ENCODE assay signal across 18 cellular contexts in genomic region chr1:117000142-117000541, GRCh38. TPM values are rescaled to one million over a fixed set of nuclear protein-coding genes. Genes with fewer than 3 reads are reported as not detected.
DNase-seq lines count a peak whose midpoint lies in the region; ATAC-seq, FAIRE-seq and TF ChIP-seq lines count a peak whose summit lies in the region.
"Had no signal": no experiment of that assay in that cellular context is flagged by ENCODE, and none has a peak within 500 bp of the region (broad histone marks: within the 10 kb centered on the region; RNA-seq: fewer than 3 reads in every experiment).

No MANE protein-coding gene starts in this region.

- no peaks in the 10 kb centered on the region for H3K9me3 Mint-ChIP-seq in stimulated activated naive CD8-positive, alpha-beta T cell treated with anti-CD3 and anti-CD28 coated beads, Interleukin-15, Interleukin-2, amounts not matched to agents 100 ng/mL and 50 ng/mL, for 24 hours
- peaks cover 5 to 7% of the 10 kb centered on the region in 2 donors for H3K9me3 Mint-ChIP-seq in stimulated activated naive CD8-positive, alpha-beta T cell treated with anti-CD3 and anti-CD28 coated beads, Interleukin-15, amount 100 ng/mL, for 72 hours

- H2AFZ ChIP-seq in smooth muscle cell (ENCODE audit: low read depth): no peak overlapping the region

- FAIRE-seq in GM19239 (lab: Jason Lieb, UNC): peak; percentile 49
- peak; percentile 50 for FAIRE-seq in bronchial epithelial cell (lab: Jason Lieb, UNC)
- FAIRE-seq: HTR-8/SVneo had no signal

- no peak for ATAC-seq in stimulated activated naive CD8-positive, alpha-beta T cell treated with anti-CD3 and anti-CD28 coated beads, Interleukin-15, amount 100 ng/mL, for 72 hours
- ATAC-seq in HG03025 (IDR thresholded peaks at IDR 0.05; ENCODE audit: low FRiP score, unreplicated experiment): no peak
- no peak for ATAC-seq in gastrocnemius medialis
- no peak for ATAC-seq in GM19467 (IDR thresholded peaks at IDR 0.05; ENCODE audit: unreplicated experiment)

- no peaks in the 10 kb centered on the region for H3K27me3 Mint-ChIP-seq in stimulated activated naive CD8-positive, alpha-beta T cell treated with anti-CD3 and anti-CD28 coated beads, Interleukin-15, Interleukin-2, amounts not matched to agents 100 ng/mL and 50 ng/mL, for 24 hours
- H3K27me3 Mint-ChIP-seq in stimulated activated naive CD8-positive, alpha-beta T cell treated with anti-CD3 and anti-CD28 coated beads, Interleukin-15, amount 100 ng/mL, for 72 hours: no peaks in the 10 kb centered on the region
- H3K27me3 Mint-ChIP-seq: IgD-negative memory B cell had no signal

- no peak overlapping the region for H3K4me2 ChIP-seq in smooth muscle cell

- H3K27ac ChIP-seq in smooth muscle cell (ENCODE audit: low read depth) (no peak overlapping the region), gastrocnemius medialis (no peak overlapping the region)

- no peaks in the 10 kb centered on the region for H3K36me3 ChIP-seq in bronchial epithelial cell (ENCODE audit: control insufficient read depth, insufficient read depth, low read length)
- no peaks in the 10 kb centered on the region for H3K36me3 ChIP-seq in smooth muscle cell (ENCODE audit: low read depth)
- no peaks in the 10 kb centered on the region for H3K36me3 ChIP-seq in gastrocnemius medialis
- H3K36me3 ChIP-seq: HAP-1 had no signal

- TF ChIP-seq CTCF in bronchial epithelial cell (IDR thresholded peaks at IDR 0.05; ENCODE audit: insufficient read depth, low read length, severe bottlenecking) (no peak), smooth muscle cell (IDR thresholded peaks at IDR 0.05; ENCODE audit: borderline replicate concordance, insufficient read depth, poor library complexity, severe bottlenecking) (no peak), gastrocnemius medialis (IDR thresholded peaks at IDR 0.05 in 4 of 5, conservative IDR thresholded peaks at IDR 0.05 in 1 of 5) (no peak)

- in situ Hi-C loops in gastrocnemius medialis (cut with MboI; ENCODE audit: low sequenced_read_pairs in 4 of 4): no loop called here

- no peak for TF ChIP-seq POLR2A in gastrocnemius medialis (IDR thresholded peaks at IDR 0.05)

- no peaks in the 10 kb centered on the region for H3F3A ChIP-seq in smooth muscle cell (ENCODE audit: low read depth)

- H3K27me3 ChIP-seq in bronchial epithelial cell (ENCODE audit: control insufficient read depth, insufficient read depth, low read length) (no peaks in the 10 kb centered on the region), smooth muscle cell (ENCODE audit: low read depth) (no peaks in the 10 kb centered on the region), gastrocnemius medialis (no peaks in the 10 kb centered on the region)

- no peak for DNase-seq in stimulated activated naive CD8-positive, alpha-beta T cell treated with anti-CD3 and anti-CD28 coated beads, Interleukin-15, amount 100 ng/mL, for 72 hours
- DNase-seq in GM19239 (ENCODE audit: insufficient read length, low spot score) (no peak), bronchial epithelial cell (ENCODE audit: low read depth) (no peak), smooth muscle cell (lab: John Stamatoyannopoulos, UW; ENCODE audit: unreplicated experiment) (no peak), gastrocnemius medialis (no peak)
- DNase-seq: Kasumi-1; NCI-H1930; NCI-H2171; NCI-H446; NK-92 treated with Interleukin-12 subunit alpha and Interleukin-12 subunit beta, amount 100 ng/mL, for 24 hours; OCI-M1; SHP77 treated with DMSO at 0.1 percent for 48 hours had no signal

- H3K4me3 ChIP-seq in bronchial epithelial cell (ENCODE audit: low read depth, low read length): no peak overlapping the region
- H3K4me3 ChIP-seq in smooth muscle cell: no peak overlapping the region
- no peak overlapping the region for H3K4me3 ChIP-seq in gastrocnemius medialis
- H3K4me3 ChIP-seq: HAP-1 had no signal

- peak overlapping the region; percentile 84 for H3K27ac Mint-ChIP-seq in stimulated activated naive CD8-positive, alpha-beta T cell treated with anti-CD3 and anti-CD28 coated beads, Interleukin-15, Interleukin-2, amounts not matched to agents 100 ng/mL and 50 ng/mL, for 24 hours
- peak overlapping the region in 1 of 2 donors; percentile 49 for H3K27ac Mint-ChIP-seq in stimulated activated naive CD8-positive, alpha-beta T cell treated with anti-CD3 and anti-CD28 coated beads, Interleukin-15, amount 100 ng/mL, for 72 hours

- H4K20me1 ChIP-seq in smooth muscle cell (ENCODE audit: low read depth): no peaks in the 10 kb centered on the region

- H3K4me3 Mint-ChIP-seq in stimulated activated naive CD8-positive, alpha-beta T cell treated with anti-CD3 and anti-CD28 coated beads, Interleukin-15, Interleukin-2, amounts not matched to agents 100 ng/mL and 50 ng/mL, for 24 hours: no peak overlapping the region
- H3K4me3 Mint-ChIP-seq in stimulated activated naive CD8-positive, alpha-beta T cell treated with anti-CD3 and anti-CD28 coated beads, Interleukin-15, amount 100 ng/mL, for 72 hours: no peak overlapping the region

- peaks cover 54% of the 10 kb centered on the region for H3K4me1 Mint-ChIP-seq in stimulated activated naive CD8-positive, alpha-beta T cell treated with anti-CD3 and anti-CD28 coated beads, Interleukin-15, Interleukin-2, amounts not matched to agents 100 ng/mL and 50 ng/mL, for 24 hours (ENCODE audit: low read depth)
- peaks cover 52% of the 10 kb centered on the region for H3K4me1 Mint-ChIP-seq in stimulated activated naive CD8-positive, alpha-beta T cell treated with anti-CD3 and anti-CD28 coated beads, Interleukin-15, amount 100 ng/mL, for 72 hours

- H3K9me3 ChIP-seq in smooth muscle cell (replicated peaks; ENCODE audit: low read depth) (no peaks in the 10 kb centered on the region), gastrocnemius medialis (no peaks in the 10 kb centered on the region)
- H3K9me3 ChIP-seq: HAP-1 had no signal

- H3K9ac ChIP-seq in smooth muscle cell (ENCODE audit: low read depth): no peak overlapping the region

- no peaks in the 10 kb centered on the region for H3K36me3 Mint-ChIP-seq in stimulated activated naive CD8-positive, alpha-beta T cell treated with anti-CD3 and anti-CD28 coated beads, Interleukin-15, Interleukin-2, amounts not matched to agents 100 ng/mL and 50 ng/mL, for 24 hours (ENCODE audit: low read depth)

- 49% methylated on average over 2 of the region's 2 CpGs for WGBS in smooth muscle cell (ENCODE audit: low lambda C conversion rate)

- intact Hi-C loops in gastrocnemius medialis (cut with DNase I; ENCODE audit: low total_unique reads): no loop called here

- H3K4me1 ChIP-seq in smooth muscle cell (ENCODE audit: low read depth): no peaks in the 10 kb centered on the region
- no peaks in the 10 kb centered on the region for H3K4me1 ChIP-seq in gastrocnemius medialis

- H3K79me2 ChIP-seq in smooth muscle cell (ENCODE audit: low read depth): no peaks in the 10 kb centered on the region

RNA-seq across cellular contexts. Expression of gene CD101, which starts 1.4 kb away (rescaled TPM):
- total RNA-seq in bronchial epithelial cell (0.53 and 0.90 TPM in 2 replicates), smooth muscle cell (0.81 and 0.85 TPM in 2 replicates), gastrocnemius medialis (under 1 TPM in 1 of 4 donors, not detected in 3; 0.10 TPM)
- 2.0 and 3.1 TPM in 2 replicates for polyA plus RNA-seq in smooth muscle cell

RNA-seq across cellular contexts. Expression of gene TTF2, which starts 60.0 kb away (rescaled TPM):
- total RNA-seq in bronchial epithelial cell (10.8 and 11.6 TPM in 2 replicates), smooth muscle cell (4.9 and 16.2 TPM in 2 replicates), gastrocnemius medialis (10 to 100 TPM in 3 of 4 donors, 1 to 10 TPM in 1; 9.7 to 15.2 (median 12.2) TPM)
- 8.2 and 8.8 TPM in 2 replicates for polyA plus RNA-seq in smooth muscle cell
